ENCODE assay signal across 34 cellular contexts in the genomic region with DNA sequence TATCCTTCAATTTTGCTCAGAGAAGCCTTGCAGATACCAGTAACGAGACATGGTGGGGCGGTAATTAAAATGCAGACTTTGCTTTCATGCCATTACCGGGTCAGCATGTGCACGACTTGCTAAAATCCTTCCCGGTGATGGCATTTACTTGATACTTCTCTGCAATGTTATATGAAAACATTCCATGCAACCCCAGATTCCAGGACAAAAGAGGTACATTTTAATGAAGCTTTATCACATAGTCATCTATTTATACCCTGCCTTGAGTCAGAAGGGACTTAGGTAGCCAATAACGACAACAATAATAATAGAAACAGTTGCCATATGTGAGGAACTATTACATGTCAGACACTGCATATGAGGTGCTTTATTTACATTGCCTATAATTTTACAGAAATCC. TPM values are rescaled to one million over a fixed set of nuclear protein-coding genes. Genes with fewer than 3 reads are reported as not detected.
"Had no signal": no experiment of that assay in that cellular context is flagged by ENCODE, and none has a peak within 500 bp of the region (broad histone marks: within the 10 kb centered on the region; RNA-seq: fewer than 3 reads in every experiment).

No MANE protein-coding gene starts in this region.

- H3K4me3 ChIP-seq: adrenal gland, cardiac muscle cell had no signal

- H3K36me3 ChIP-seq: adrenal gland, cardiac muscle cell, WERI-Rb-1 had no signal

- DNase-seq: activated CD4-positive, alpha-beta memory T cell treated with anti-CD3 and anti-CD28 coated beads, Interleukin-2, amount 10 ng/mL, durations not matched to agents 7 days and 5 days; activated CD4-positive, alpha-beta T cell treated with anti-CD3 and anti-CD28 coated beads for 1 hour; activated CD4-positive, alpha-beta T cell treated with anti-CD3 and anti-CD28 coated beads for 36 hours; activated CD4-positive, alpha-beta T cell treated with anti-CD3 and anti-CD28 coated beads for 48 hours; activated CD4-positive, alpha-beta T cell treated with anti-CD3 and anti-CD28 coated beads, Interleukin-2, amount 10 ng/mL, durations not matched to agents 7 days and 5 days; activated CD4-positive, alpha-beta T cell treated with anti-CD3 and anti-CD28 coated beads, Interleukin-2, amount 50 U/mL, for 48 hours; activated CD4-positive, CD25-positive, alpha-beta regulatory T cell; activated CD8-positive, alpha-beta memory T cell treated with anti-CD3 and anti-CD28 coated beads for 24 hours; activated CD8-positive, alpha-beta memory T cell treated with anti-CD3 and anti-CD28 coated beads, Interleukin-2, amount 10 ng/mL, durations not matched to agents 7 days and 5 days; activated CD8-positive, alpha-beta memory T cell treated with anti-CD3 and anti-CD28 coated beads, Interleukin-2, amount 50 U/mL, for 48 hours; activated CD8-positive, alpha-beta T cell treated with anti-CD3 and anti-CD28 coated beads, Interleukin-2, amount 10 ng/mL, durations not matched to agents 7 days and 5 days; activated effector memory CD4-positive, alpha-beta T cell treated with Interleukin-2 at 50 U/mL for 16 hours; activated gamma-delta T cell; activated naive CD4-positive, alpha-beta T cell treated with anti-CD3 and anti-CD28 coated beads, Interleukin-2, amount 10 ng/mL, durations not matched to agents 7 days and 5 days; activated naive CD4-positive, alpha-beta T cell treated with Interleukin-2 at 50 U/mL for 16 hours; activated naive CD8-positive, alpha-beta T cell treated with anti-CD3 and anti-CD28 coated beads, Interleukin-2, amount 10 ng/mL, durations not matched to agents 7 days and 5 days; activated naive CD8-positive, alpha-beta T cell treated with anti-CD3 and anti-CD28 coated beads, Interleukin-2, amount 50 U/mL, for 24 hours; activated T-cell treated with anti-CD3 and anti-CD28 coated beads, Interleukin-2, amount 50 U/mL, for 24 hours; activated T-cell treated with anti-CD3 and anti-CD28 coated beads, Interleukin-2, amount 50 U/mL, for 48 hours; adrenal gland; amniotic stem cell; aorta; caudate nucleus; cerebellar nuclear complex; T-helper 1 cell; T-helper 2 cell; T-helper 9 cell; WERI-Rb-1 had no signal

- H3K9me3 ChIP-seq: adrenal gland had no signal

- ATAC-seq: activated CD4-positive, alpha-beta T cell treated with anti-CD3 and anti-CD28 coated beads for 36 hours; activated CD4-positive, CD25-positive, alpha-beta regulatory T cell treated with anti-CD3 and anti-CD28 coated beads, Interleukin-2, amount 50 U/mL, for 24 hours; activated CD8-positive, alpha-beta memory T cell treated with anti-CD3 and anti-CD28 coated beads, Interleukin-2, amount 10 ng/mL, durations not matched to agents 7 days and 5 days; activated CD8-positive, alpha-beta T cell treated with anti-CD3 and anti-CD28 coated beads, Interleukin-2, amount 10 ng/mL, durations not matched to agents 7 days and 5 days; activated naive CD8-positive, alpha-beta T cell treated with anti-CD3 and anti-CD28 coated beads, Interleukin-2, amount 50 U/mL, for 24 hours; WTC11 had no signal

RNA-seq across cellular contexts. Expression of gene PLA2G2C, which starts 29.4 kb away (rescaled TPM):
- total RNA-seq: activated CD4-positive, alpha-beta T cell treated with anti-CD3 and anti-CD28 coated beads, Interleukin-2, amount 10 ng/mL, durations not matched to agents 7 days and 5 days; activated CD8-positive, alpha-beta memory T cell treated with anti-CD3 and anti-CD28 coated beads, Interleukin-2, amount 10 ng/mL, durations not matched to agents 7 days and 5 days; activated CD8-positive, alpha-beta T cell treated with anti-CD3 and anti-CD28 coated beads, Interleukin-2, amount 10 ng/mL, durations not matched to agents 7 days and 5 days; activated naive CD8-positive, alpha-beta T cell treated with anti-CD3 and anti-CD28 coated beads, Interleukin-2, amount 10 ng/mL, durations not matched to agents 7 days and 5 days; astrocyte; bronchial epithelial cell; cardiac muscle cell; chondrocyte; WTC11 had no signal

RNA-seq across cellular contexts. Expression of gene UBXN10, which starts 29.8 kb away (rescaled TPM):
- total RNA-seq: chondrocyte had no signal
